1 cellular context compared by ENCODE assay signal in the genomic region with DNA sequence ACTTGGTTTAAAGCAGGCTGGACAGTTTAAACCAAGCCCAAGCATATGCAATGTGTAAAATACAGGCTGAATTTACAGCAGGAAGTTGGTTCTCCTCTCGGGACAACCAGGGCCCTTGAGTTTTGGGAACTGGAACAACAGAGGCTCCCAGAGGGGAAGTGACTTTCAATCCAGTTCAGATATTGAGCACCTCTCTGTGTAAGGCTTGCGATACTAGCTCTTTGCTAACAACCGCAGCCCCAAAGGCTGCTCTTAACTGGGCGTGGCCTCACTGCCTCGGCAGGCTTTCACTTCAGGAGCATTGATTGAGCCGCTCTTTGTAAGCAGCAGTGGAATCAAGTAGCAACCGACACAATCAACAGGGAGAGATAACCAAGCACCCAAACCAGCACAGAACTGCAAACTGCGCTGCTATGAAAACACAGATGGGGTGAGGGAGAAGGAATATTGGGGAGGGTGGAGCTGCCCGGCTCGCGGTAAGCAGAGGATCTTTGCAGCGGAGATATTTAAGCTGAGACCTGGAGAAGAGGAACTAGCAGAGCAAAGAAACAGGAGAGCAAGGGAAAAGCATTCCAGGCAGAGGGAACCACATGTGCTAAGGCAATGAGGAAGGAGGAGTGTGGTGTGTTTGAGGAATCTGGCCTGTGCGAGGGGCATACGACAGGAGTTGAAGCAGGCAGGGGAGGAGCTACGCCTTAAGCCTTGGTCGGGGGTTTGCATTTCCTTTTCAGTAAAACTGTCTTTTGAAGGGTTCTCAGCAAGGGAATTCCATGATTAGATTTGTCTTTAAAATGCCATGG.
TF ChIP-seq lines count a peak whose summit lies in the region.

No MANE protein-coding gene starts in this region.

TF ChIP-seq in HepG2, 621 proteins besides CTCF, POLR2A, EP300 and RAD21 (continued from another document and continues in another):
- TF ChIP-seq, protein P1, sequence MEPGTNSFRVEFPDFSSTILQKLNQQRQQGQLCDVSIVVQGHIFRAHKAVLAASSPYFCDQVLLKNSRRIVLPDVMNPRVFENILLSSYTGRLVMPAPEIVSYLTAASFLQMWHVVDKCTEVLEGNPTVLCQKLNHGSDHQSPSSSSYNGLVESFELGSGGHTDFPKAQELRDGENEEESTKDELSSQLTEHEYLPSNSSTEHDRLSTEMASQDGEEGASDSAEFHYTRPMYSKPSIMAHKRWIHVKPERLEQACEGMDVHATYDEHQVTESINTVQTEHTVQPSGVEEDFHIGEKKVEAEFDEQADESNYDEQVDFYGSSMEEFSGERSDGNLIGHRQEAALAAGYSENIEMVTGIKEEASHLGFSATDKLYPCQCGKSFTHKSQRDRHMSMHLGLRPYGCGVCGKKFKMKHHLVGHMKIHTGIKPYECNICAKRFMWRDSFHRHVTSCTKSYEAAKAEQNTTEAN (CRISPR knock-in tag; conservative IDR thresholded peaks at IDR 0.05) = no peak
- TF ChIP-seq, protein P2, sequence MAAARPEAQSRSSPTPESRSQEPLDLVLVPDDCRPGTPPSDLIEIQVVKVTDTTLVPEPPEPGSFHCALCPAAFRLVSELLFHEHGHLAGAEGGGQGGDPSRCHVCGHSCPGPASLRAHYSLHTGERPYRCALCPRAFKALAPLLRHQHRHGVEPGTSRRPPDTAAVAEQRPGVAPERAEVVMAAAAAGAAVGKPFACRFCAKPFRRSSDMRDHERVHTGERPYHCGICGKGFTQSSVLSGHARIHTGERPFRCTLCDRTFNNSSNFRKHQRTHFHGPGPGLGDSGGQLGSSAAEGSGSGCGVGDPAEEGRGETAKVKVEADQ (CRISPR knock-in tag; IDR thresholded peaks at IDR 0.05; ENCODE audit: borderline replicate concordance) = no peak
- TF ChIP-seq, protein P3, sequence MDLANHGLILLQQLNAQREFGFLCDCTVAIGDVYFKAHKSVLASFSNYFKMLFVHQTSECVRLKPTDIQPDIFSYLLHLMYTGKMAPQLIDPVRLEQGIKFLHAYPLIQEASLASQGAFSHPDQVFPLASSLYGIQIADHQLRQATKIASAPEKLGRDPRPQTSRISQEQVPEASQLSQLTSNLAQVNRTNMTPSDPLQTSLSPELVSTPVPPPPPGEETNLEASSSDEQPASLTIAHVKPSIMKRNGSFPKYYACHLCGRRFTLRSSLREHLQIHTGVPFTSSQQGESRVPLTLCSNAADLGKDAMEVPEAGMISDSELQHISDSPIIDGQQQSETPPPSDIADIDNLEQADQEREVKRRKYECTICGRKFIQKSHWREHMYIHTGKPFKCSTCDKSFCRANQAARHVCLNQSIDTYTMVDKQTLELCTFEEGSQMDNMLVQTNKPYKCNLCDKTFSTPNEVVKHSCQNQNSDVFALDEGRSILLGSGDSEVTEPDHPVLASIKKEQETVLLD (CRISPR knock-in tag; IDR thresholded peaks at IDR 0.05; ENCODE audit: low read depth) = no peak
- 0 out of 2 replicates have a peak, but pooled peaks have one; percentile 27 for TF ChIP-seq ZNF550 (CRISPR knock-in tag; IDR thresholded peaks at IDR 0.05; ENCODE audit: borderline replicate concordance)
- TF ChIP-seq DBP (CRISPR knock-in tag; IDR thresholded peaks at IDR 0.05; ENCODE audit: not compliant biosample characterization) = no peak
- TF ChIP-seq, protein P4, sequence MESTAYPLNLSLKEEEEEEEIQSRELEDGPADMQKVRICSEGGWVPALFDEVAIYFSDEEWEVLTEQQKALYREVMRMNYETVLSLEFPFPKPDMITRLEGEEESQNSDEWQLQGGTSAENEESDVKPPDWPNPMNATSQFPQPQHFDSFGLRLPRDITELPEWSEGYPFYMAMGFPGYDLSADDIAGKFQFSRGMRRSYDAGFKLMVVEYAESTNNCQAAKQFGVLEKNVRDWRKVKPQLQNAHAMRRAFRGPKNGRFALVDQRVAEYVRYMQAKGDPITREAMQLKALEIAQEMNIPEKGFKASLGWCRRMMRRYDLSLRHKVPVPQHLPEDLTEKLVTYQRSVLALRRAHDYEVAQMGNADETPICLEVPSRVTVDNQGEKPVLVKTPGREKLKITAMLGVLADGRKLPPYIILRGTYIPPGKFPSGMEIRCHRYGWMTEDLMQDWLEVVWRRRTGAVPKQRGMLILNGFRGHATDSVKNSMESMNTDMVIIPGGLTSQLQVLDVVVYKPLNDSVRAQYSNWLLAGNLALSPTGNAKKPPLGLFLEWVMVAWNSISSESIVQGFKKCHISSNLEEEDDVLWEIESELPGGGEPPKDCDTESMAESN (CRISPR knock-in tag; conservative IDR thresholded peaks at IDR 0.05) = no peak
- TF ChIP-seq ZSCAN29 (CRISPR knock-in tag; conservative IDR thresholded peaks at IDR 0.05) = no peak
- no peak for TF ChIP-seq ZNF205 (CRISPR knock-in tag; IDR thresholded peaks at IDR 0.05)
- TF ChIP-seq ZNF10 (CRISPR knock-in tag; IDR thresholded peaks at IDR 0.05; ENCODE audit: borderline replicate concordance, low read depth) = no peak
- TF ChIP-seq, protein P5, sequence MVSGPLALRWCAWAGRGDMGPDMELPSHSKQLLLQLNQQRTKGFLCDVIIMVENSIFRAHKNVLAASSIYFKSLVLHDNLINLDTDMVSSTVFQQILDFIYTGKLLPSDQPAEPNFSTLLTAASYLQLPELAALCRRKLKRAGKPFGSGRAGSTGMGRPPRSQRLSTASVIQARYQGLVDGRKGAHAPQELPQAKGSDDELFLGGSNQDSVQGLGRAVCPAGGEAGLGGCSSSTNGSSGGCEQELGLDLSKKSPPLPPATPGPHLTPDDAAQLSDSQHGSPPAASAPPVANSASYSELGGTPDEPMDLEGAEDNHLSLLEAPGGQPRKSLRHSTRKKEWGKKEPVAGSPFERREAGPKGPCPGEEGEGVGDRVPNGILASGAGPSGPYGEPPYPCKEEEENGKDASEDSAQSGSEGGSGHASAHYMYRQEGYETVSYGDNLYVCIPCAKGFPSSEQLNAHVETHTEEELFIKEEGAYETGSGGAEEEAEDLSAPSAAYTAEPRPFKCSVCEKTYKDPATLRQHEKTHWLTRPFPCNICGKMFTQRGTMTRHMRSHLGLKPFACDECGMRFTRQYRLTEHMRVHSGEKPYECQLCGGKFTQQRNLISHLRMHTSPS (CRISPR knock-in tag; IDR thresholded peaks at IDR 0.05; ENCODE audit: low read depth) = no peak
- TF ChIP-seq HOXA7 (CRISPR knock-in tag; IDR thresholded peaks at IDR 0.05) = no peak
- 0 out of 2 replicates have a peak, but pooled peaks have one; percentile 23 for TF ChIP-seq MED13 (CRISPR knock-in tag; IDR thresholded peaks at IDR 0.05)
- TF ChIP-seq, protein P6, sequence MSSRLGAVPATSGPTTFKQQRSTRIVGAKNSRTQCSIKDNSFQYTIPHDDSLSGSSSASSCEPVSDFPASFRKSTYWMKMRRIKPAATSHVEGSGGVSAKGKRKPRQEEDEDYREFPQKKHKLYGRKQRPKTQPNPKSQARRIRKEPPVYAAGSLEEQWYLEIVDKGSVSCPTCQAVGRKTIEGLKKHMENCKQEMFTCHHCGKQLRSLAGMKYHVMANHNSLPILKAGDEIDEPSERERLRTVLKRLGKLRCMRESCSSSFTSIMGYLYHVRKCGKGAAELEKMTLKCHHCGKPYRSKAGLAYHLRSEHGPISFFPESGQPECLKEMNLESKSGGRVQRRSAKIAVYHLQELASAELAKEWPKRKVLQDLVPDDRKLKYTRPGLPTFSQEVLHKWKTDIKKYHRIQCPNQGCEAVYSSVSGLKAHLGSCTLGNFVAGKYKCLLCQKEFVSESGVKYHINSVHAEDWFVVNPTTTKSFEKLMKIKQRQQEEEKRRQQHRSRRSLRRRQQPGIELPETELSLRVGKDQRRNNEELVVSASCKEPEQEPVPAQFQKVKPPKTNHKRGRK (CRISPR knock-in tag; IDR thresholded peaks at IDR 0.05) = peak; percentile 47; the same call in 1 of the 2 replicates
- no peak for TF ChIP-seq FOXA1 (IDR thresholded peaks at IDR 0.05)
- peak; percentile 3; the same call in 1 of the 2 replicates for TF ChIP-seq FOXA1 (CRISPR knock-in tag; IDR thresholded peaks at IDR 0.05)
- TF ChIP-seq ZSCAN12 (CRISPR knock-in tag; IDR thresholded peaks at IDR 0.05) = no peak
- TF ChIP-seq ERF (CRISPR knock-in tag; IDR thresholded peaks at IDR 0.05) = no peak
- peak; percentile 19; the same call in 1 of the 2 replicates for TF ChIP-seq MYC (CRISPR knock-in tag; IDR thresholded peaks at IDR 0.05; ENCODE audit: borderline replicate concordance)
- no peak for TF ChIP-seq ZNF580 (CRISPR knock-in tag; IDR thresholded peaks at IDR 0.05; ENCODE audit: borderline replicate concordance, low read depth)
- TF ChIP-seq SP5 (CRISPR knock-in tag; IDR thresholded peaks at IDR 0.05; ENCODE audit: borderline replicate concordance, low read depth) = peak; percentile 49; the same call in 1 of the 2 replicates
- no peak for TF ChIP-seq ZNF225 (CRISPR knock-in tag; IDR thresholded peaks at IDR 0.05)
- TF ChIP-seq, protein P7, sequence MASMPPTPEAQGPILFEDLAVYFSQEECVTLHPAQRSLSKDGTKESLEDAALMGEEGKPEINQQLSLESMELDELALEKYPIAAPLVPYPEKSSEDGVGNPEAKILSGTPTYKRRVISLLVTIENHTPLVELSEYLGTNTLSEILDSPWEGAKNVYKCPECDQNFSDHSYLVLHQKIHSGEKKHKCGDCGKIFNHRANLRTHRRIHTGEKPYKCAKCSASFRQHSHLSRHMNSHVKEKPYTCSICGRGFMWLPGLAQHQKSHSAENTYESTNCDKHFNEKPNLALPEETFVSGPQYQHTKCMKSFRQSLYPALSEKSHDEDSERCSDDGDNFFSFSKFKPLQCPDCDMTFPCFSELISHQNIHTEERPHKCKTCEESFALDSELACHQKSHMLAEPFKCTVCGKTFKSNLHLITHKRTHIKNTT (CRISPR knock-in tag; IDR thresholded peaks at IDR 0.05) = no peak
- no peak for TF ChIP-seq ZNF770 (CRISPR knock-in tag; IDR thresholded peaks at IDR 0.05)
- TF ChIP-seq ZNF263 (CRISPR knock-in tag; IDR thresholded peaks at IDR 0.05) = no peak
- TF ChIP-seq, protein P8, sequence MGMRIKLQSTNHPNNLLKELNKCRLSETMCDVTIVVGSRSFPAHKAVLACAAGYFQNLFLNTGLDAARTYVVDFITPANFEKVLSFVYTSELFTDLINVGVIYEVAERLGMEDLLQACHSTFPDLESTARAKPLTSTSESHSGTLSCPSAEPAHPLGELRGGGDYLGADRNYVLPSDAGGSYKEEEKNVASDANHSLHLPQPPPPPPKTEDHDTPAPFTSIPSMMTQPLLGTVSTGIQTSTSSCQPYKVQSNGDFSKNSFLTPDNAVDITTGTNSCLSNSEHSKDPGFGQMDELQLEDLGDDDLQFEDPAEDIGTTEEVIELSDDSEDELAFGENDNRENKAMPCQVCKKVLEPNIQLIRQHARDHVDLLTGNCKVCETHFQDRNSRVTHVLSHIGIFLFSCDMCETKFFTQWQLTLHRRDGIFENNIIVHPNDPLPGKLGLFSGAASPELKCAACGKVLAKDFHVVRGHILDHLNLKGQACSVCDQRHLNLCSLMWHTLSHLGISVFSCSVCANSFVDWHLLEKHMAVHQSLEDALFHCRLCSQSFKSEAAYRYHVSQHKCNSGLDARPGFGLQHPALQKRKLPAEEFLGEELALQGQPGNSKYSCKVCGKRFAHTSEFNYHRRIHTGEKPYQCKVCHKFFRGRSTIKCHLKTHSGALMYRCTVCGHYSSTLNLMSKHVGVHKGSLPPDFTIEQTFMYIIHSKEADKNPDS (CRISPR knock-in tag; IDR thresholded peaks at IDR 0.05) = no peak
- TF ChIP-seq TFDP1 (CRISPR knock-in tag; IDR thresholded peaks at IDR 0.05; ENCODE audit: borderline replicate concordance) = no peak
- TF ChIP-seq EEA1 (CRISPR knock-in tag; IDR thresholded peaks at IDR 0.05; ENCODE audit: borderline replicate concordance) = no peak
- no peak for TF ChIP-seq ZNF615 (CRISPR knock-in tag; IDR thresholded peaks at IDR 0.05; ENCODE audit: borderline replicate concordance)
- TF ChIP-seq ZNF792 (CRISPR knock-in tag; IDR thresholded peaks at IDR 0.05) = 0 out of 2 replicates have a peak, but pooled peaks have one; percentile 18
- TF ChIP-seq RELA (CRISPR knock-in tag; IDR thresholded peaks at IDR 0.05) = no peak
- no peak for TF ChIP-seq SIN3B (IDR thresholded peaks at IDR 0.05; ENCODE audit: low read length)
- TF ChIP-seq NAIF1 (CRISPR knock-in tag; IDR thresholded peaks at IDR 0.05; ENCODE audit: borderline replicate concordance) = no peak
- TF ChIP-seq TSC22D2 (CRISPR knock-in tag; IDR thresholded peaks at IDR 0.05; ENCODE audit: borderline replicate concordance) = no peak
- no peak for TF ChIP-seq U2AF1 (optimal IDR thresholded peaks at IDR 0.05; ENCODE audit: low read depth, low read length)
- TF ChIP-seq PRMT3 (CRISPR knock-in tag; IDR thresholded peaks at IDR 0.05; ENCODE audit: borderline replicate concordance, low read depth) = no peak
- no peak for TF ChIP-seq SETDB1 (CRISPR knock-in tag; IDR thresholded peaks at IDR 0.05; ENCODE audit: borderline replicate concordance)
- TF ChIP-seq ZNF292 (CRISPR knock-in tag; IDR thresholded peaks at IDR 0.05; ENCODE audit: borderline replicate concordance, low read depth) = peak; percentile 46; the same call in 1 of the 2 replicates
- no peak for TF ChIP-seq ZNF3 (CRISPR knock-in tag; IDR thresholded peaks at IDR 0.05)
- TF ChIP-seq ESRRA (CRISPR knock-in tag; IDR thresholded peaks at IDR 0.05; ENCODE audit: low read depth) = no peak
- no peak for TF ChIP-seq MYNN (CRISPR knock-in tag; IDR thresholded peaks at IDR 0.05; ENCODE audit: low read depth)
- no peak for TF ChIP-seq YY1 (IDR thresholded peaks at IDR 0.05; ENCODE audit: insufficient read depth, insufficient replicate concordance, low read depth, low read length)
- no peak; the same call in 1 of the 2 replicates for TF ChIP-seq ZNF124 (CRISPR knock-in tag; IDR thresholded peaks at IDR 0.05)
